ENCODE assay signal across 27 cellular contexts in genomic region chr16:6453742-6454141, GRCh38.
"Had no signal": no experiment of that assay in that cellular context is flagged by ENCODE, and none has a peak within 500 bp of the region (broad histone marks: within the 10 kb centered on the region; RNA-seq: fewer than 3 reads in every experiment).

No MANE protein-coding gene starts in this region.

- ATAC-seq: effector memory CD8-positive, alpha-beta T cell; esophagus mucosa; foreskin keratinocyte; gastrocnemius medialis; gastroesophageal sphincter had no signal

- DNase-seq: cerebellar nuclear complex; colonic mucosa; cortex of kidney; dermis blood vessel endothelial cell; dorsolateral prefrontal cortex; effector CD4-positive, alpha-beta T cell; effector CD8-positive, alpha-beta T cell; effector memory CD4-positive, alpha-beta T cell; effector memory CD8-positive, alpha-beta T cell; endodermal cell; esophagus squamous epithelium; foreskin fibroblast; foreskin keratinocyte; foreskin melanocyte; gastrocnemius medialis; glutamatergic neuron; head of caudate nucleus had no signal

- H3K4me3 ChIP-seq: colonic mucosa, coronary artery, dorsolateral prefrontal cortex, esophagus muscularis mucosa, esophagus squamous epithelium, gastrocnemius medialis, gastroesophageal sphincter had no signal

- H3K9me3 ChIP-seq: colonic mucosa, esophagus squamous epithelium, gastrocnemius medialis had no signal

- FAIRE-seq: colon, endometrium, endothelial cell of umbilical vein, frontal cortex had no signal

- H3K27ac Mint-ChIP-seq: dendritic cell treated with granulocyte-macrophage colony-stimulating factor and Interleukin-4, amounts not matched to agents 40 ng/mL and 50 ng/mL, for 4 days; effector memory CD8-positive, alpha-beta T cell; endodermal cell had no signal

- H3K27me3 Mint-ChIP-seq: dendritic cell treated with granulocyte-macrophage colony-stimulating factor and Interleukin-4, amounts not matched to agents 40 ng/mL and 50 ng/mL, for 4 days; effector memory CD8-positive, alpha-beta T cell had no signal

- H3K27ac ChIP-seq: colonic mucosa, coronary artery, dorsolateral prefrontal cortex, epithelial cell of prostate, esophagus muscularis mucosa, esophagus squamous epithelium, foreskin keratinocyte, gastrocnemius medialis, gastroesophageal sphincter had no signal

- H3K9me3 Mint-ChIP-seq: endodermal cell had no signal

- H3K4me3 Mint-ChIP-seq: dendritic cell treated with granulocyte-macrophage colony-stimulating factor and Interleukin-4, amounts not matched to agents 40 ng/mL and 50 ng/mL, for 4 days; effector memory CD8-positive, alpha-beta T cell; endodermal cell had no signal

- H3K27me3 ChIP-seq: colonic mucosa, dorsolateral prefrontal cortex, esophagus muscularis mucosa, esophagus squamous epithelium, foreskin keratinocyte, gastrocnemius medialis, gastroesophageal sphincter had no signal

- H3K4me1 ChIP-seq: colonic mucosa, esophagus muscularis mucosa, esophagus squamous epithelium, foreskin keratinocyte, gastrocnemius medialis, gastroesophageal sphincter had no signal

- H3K36me3 ChIP-seq: colonic mucosa, esophagus muscularis mucosa, esophagus squamous epithelium, gastrocnemius medialis, gastroesophageal sphincter had no signal
